In the genomic region with DNA sequence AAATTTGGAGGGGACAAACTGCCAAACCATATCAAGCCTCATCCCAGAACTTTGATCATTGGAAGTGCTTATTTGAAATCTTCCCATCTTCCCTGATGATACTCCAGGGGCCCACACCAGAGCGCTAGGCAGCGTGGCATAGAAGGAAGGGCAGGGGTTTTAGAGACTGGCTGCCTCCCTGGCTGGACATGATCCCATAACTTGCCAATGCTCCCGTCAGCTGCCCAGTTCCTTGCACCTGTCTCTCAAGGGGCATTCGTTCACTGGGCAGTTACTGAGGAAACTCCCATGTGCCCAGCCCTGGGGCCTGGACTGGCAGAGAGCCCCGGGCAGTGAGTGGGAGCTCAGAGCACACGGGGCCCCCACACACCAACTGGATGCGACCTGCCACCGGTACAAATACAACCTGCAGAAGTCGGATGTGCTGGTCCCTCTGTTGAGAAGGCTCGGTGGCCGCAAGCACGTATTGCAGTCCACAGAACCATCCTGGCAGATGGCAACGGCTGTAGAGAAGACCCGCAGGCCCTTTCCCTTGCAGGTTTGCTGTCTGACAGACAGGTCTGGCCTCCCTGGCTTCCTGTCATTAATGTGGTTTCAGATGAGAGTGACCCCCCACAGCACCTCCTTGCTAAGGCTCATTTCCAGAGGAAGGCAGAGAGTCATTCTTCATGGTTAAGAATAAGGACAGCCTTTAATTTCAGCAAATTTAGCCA, we compare ENCODE assay signal across 27 cellular contexts.
DNase-seq lines count a peak whose midpoint lies in the region; ATAC-seq and TF ChIP-seq lines count a peak whose summit lies in the region.
"Had no signal": no experiment of that assay in that cellular context is flagged by ENCODE, and none has a peak within 500 bp of the region (broad histone marks: within the 10 kb centered on the region; RNA-seq: fewer than 3 reads in every experiment).

No MANE protein-coding gene starts in this region.

- peaks cover 0 to 31% (median 9%) of the 10 kb centered on the region in 6 donors for H3K4me1 ChIP-seq in spleen
- H3K4me1 ChIP-seq in naive thymus-derived CD4-positive, alpha-beta T cell (ENCODE audit: control insufficient read depth in 2 of 2, insufficient read depth in 2 of 2, low read length in 2 of 2) = no peaks in the 10 kb centered on the region
- H3K4me1 ChIP-seq: left ventricle myocardium inferior, upper lobe of left lung had no signal

- TF ChIP-seq POLR2A in spleen (IDR thresholded peaks at IDR 0.05) = no peak

- DNase-seq in NCI-H510A treated with DMSO at 0.1 percent for 48 hours (lab: John Stamatoyannopoulos, UW) (peak; percentile 26), NCI-H510A (lab: John Stamatoyannopoulos, UW) (no peak), RPMI7951 (ENCODE audit: low read depth) (peak; percentile 15), glutamatergic neuron (peak; percentile 57), spleen (peak; percentile 54), HK-2 (ENCODE audit: unreplicated experiment) (no peak)
- no peak for DNase-seq in naive thymus-derived CD4-positive, alpha-beta T cell
- DNase-seq in activated naive CD4-positive, alpha-beta T cell (lab: John Stamatoyannopoulos, UW) = no peak
- DNase-seq: 8988T; activated CD8-positive, alpha-beta T cell treated with anti-CD3 and anti-CD28 coated beads for 36 hours; activated effector memory CD4-positive, alpha-beta T cell treated with Interleukin-2 at 50 U/mL for 16 hours; C1 segment of cervical spinal cord; caudate nucleus; cortex of kidney; effector memory CD4-positive, alpha-beta T cell; erythroblast; IMR-90; left ventricle myocardium inferior; NCI-H1048; NCI-H1694; NK-92 treated with Interleukin-12 subunit alpha and Interleukin-12 subunit beta, amount 100 ng/mL, for 24 hours; PC-9; Right ventricle myocardium superior; stimulated activated CD4-positive, alpha-beta T cell treated with anti-CD3 and anti-CD28 coated beads, Interleukin-4, amount 100 ng/mL, for 24 hours; T-helper 2 cell; upper lobe of left lung had no signal

- H3K27me3 Mint-ChIP-seq in glutamatergic neuron (ENCODE audit: unreplicated experiment) = peaks cover 9% of the 10 kb centered on the region
- H3K27me3 Mint-ChIP-seq in naive thymus-derived CD4-positive, alpha-beta T cell = peaks cover 0 to 39% (median 0%) of the 10 kb centered on the region in 5 donors
- H3K27me3 Mint-ChIP-seq: activated CD8-positive, alpha-beta T cell treated with anti-CD3 and anti-CD28 coated beads for 36 hours had no signal

- intact Hi-C loops in spleen (cut with DNase I; ENCODE audit: low total_unique reads) = no loop called here
- intact Hi-C loops in naive thymus-derived CD4-positive, alpha-beta T cell (cut with micrococcal nuclease) = no loop called here

- H3K27ac Mint-ChIP-seq in glutamatergic neuron (ENCODE audit: unreplicated experiment) = peak overlapping the region; percentile 55
- peak overlapping the region in 2 of 9 donors; percentile 8 to 38 for H3K27ac Mint-ChIP-seq in naive thymus-derived CD4-positive, alpha-beta T cell
- H3K27ac Mint-ChIP-seq: activated CD8-positive, alpha-beta T cell treated with anti-CD3 and anti-CD28 coated beads for 36 hours; mesothelial cell of epicardium had no signal

- CTCF ChIA-PET in naive thymus-derived CD4-positive, alpha-beta T cell (lab: Charles Lee) = no interaction called here

- H3K36me3 ChIP-seq in spleen = peaks cover 0 to 48% (median 0%) of the 10 kb centered on the region in 6 donors
- no peaks in the 10 kb centered on the region for H3K36me3 ChIP-seq in naive thymus-derived CD4-positive, alpha-beta T cell (ENCODE audit: control insufficient read depth in 2 of 3, insufficient read depth in 3 of 3, low read length in 3 of 3)
- H3K36me3 ChIP-seq: left ventricle myocardium inferior had no signal

- WGBS in spleen, 5 donors = 76 to 90% (median 88%) methylated on average over 5 to 14 of the region's 14 CpGs

- no peak for ATAC-seq in naive thymus-derived CD4-positive, alpha-beta T cell
- ATAC-seq: activated CD8-positive, alpha-beta T cell treated with anti-CD3 and anti-CD28 coated beads for 36 hours had no signal

- TF ChIP-seq CTCF in glutamatergic neuron (IDR thresholded peaks at IDR 0.05; ENCODE audit: partially characterized antibody, unreplicated experiment) (no peak), spleen (IDR thresholded peaks at IDR 0.05 in 8 of 11, conservative IDR thresholded peaks at IDR 0.05 in 3 of 11) (no peak)

- no peaks in the 10 kb centered on the region for H3K9me3 ChIP-seq in spleen
- H3K9me3 ChIP-seq in naive thymus-derived CD4-positive, alpha-beta T cell (ENCODE audit: control insufficient read depth in 2 of 3, low read length in 3 of 3) = no peaks in the 10 kb centered on the region
- H3K9me3 ChIP-seq: left ventricle myocardium inferior, upper lobe of left lung had no signal

- peaks cover 44% of the 10 kb centered on the region for H3K4me1 Mint-ChIP-seq in glutamatergic neuron (ENCODE audit: low read depth, unreplicated experiment)
- peaks cover 5 to 11% (median 7%) of the 10 kb centered on the region in 7 donors for H3K4me1 Mint-ChIP-seq in naive thymus-derived CD4-positive, alpha-beta T cell
- H3K4me1 Mint-ChIP-seq: mesothelial cell of epicardium had no signal

- peaks cover 9% of the 10 kb centered on the region for H3K9me3 Mint-ChIP-seq in glutamatergic neuron (ENCODE audit: unreplicated experiment)
- H3K9me3 Mint-ChIP-seq in naive thymus-derived CD4-positive, alpha-beta T cell = no peaks in the 10 kb centered on the region
- H3K9me3 Mint-ChIP-seq: activated CD8-positive, alpha-beta T cell treated with anti-CD3 and anti-CD28 coated beads for 36 hours; mesothelial cell of epicardium had no signal

- no peak overlapping the region for H3K27ac ChIP-seq in spleen
- no peak overlapping the region for H3K27ac ChIP-seq in naive thymus-derived CD4-positive, alpha-beta T cell (ENCODE audit: low read depth, low read length)
- H3K27ac ChIP-seq: left ventricle myocardium inferior, PC-9, upper lobe of left lung had no signal

- H3K4me3 Mint-ChIP-seq in glutamatergic neuron (ENCODE audit: unreplicated experiment) = no peak overlapping the region
- H3K4me3 Mint-ChIP-seq in naive thymus-derived CD4-positive, alpha-beta T cell = no peak overlapping the region
- H3K4me3 Mint-ChIP-seq: activated CD8-positive, alpha-beta T cell treated with anti-CD3 and anti-CD28 coated beads for 36 hours; mesothelial cell of epicardium had no signal

- H3K36me3 Mint-ChIP-seq in glutamatergic neuron (ENCODE audit: unreplicated experiment) = no peaks in the 10 kb centered on the region
- peaks cover 0 to 9% (median 5%) of the 10 kb centered on the region in 5 donors for H3K36me3 Mint-ChIP-seq in naive thymus-derived CD4-positive, alpha-beta T cell

- H3K4me3 ChIP-seq in spleen = no peak overlapping the region
- H3K4me3 ChIP-seq in naive thymus-derived CD4-positive, alpha-beta T cell (ENCODE audit: low read length) = no peak overlapping the region
- H3K4me3 ChIP-seq: left ventricle myocardium inferior, PC-9, upper lobe of left lung had no signal

- POLR2A ChIA-PET in naive thymus-derived CD4-positive, alpha-beta T cell (lab: Charles Lee) = no interaction called here

- H3K27me3 ChIP-seq in spleen (replicated peaks in 1 of 7) = no peaks in the 10 kb centered on the region
- no peaks in the 10 kb centered on the region for H3K27me3 ChIP-seq in naive thymus-derived CD4-positive, alpha-beta T cell (ENCODE audit: control insufficient read depth in 2 of 2, insufficient read depth in 2 of 2, low read length in 2 of 2)
- H3K27me3 ChIP-seq: upper lobe of left lung had no signal

Comparison
In these comparisons a context has a peak if more than half of its experiments do, and no peak if none do; other contexts are left out.
1. DNase-seq: peak in NCI-H510A treated with DMSO at 0.1 percent for 48 hours (single experiment), RPMI7951 (single experiment), glutamatergic neuron (single experiment) and spleen (single experiment); none in NCI-H510A (single experiment), naive thymus-derived CD4-positive, alpha-beta T cell (0 of 9), HK-2 (single experiment) and activated naive CD4-positive, alpha-beta T cell (0 of 4).